ENCODE assay signal across 1 cellular context in genomic region chr12:6849427-6849826, GRCh38.
TF ChIP-seq lines count a peak whose summit lies in the region.

No MANE protein-coding gene starts in this region.

TF ChIP-seq in A549, 52 proteins besides CTCF, POLR2A, EP300 and RAD21:
- TF ChIP-seq HOXB5 (CRISPR knock-in tag; IDR thresholded peaks at IDR 0.05), result no peak
- TF ChIP-seq RFX5 (IDR thresholded peaks at IDR 0.05), result no peak
- no peak for TF ChIP-seq MYC (IDR thresholded peaks at IDR 0.05; ENCODE audit: borderline replicate concordance, low read length)
- no peak for TF ChIP-seq CBX8 (IDR thresholded peaks at IDR 0.05)
- no peak for TF ChIP-seq MAX (IDR thresholded peaks at IDR 0.05)
- no peak for TF ChIP-seq RNF2 (IDR thresholded peaks at IDR 0.05; ENCODE audit: borderline replicate concordance, low read depth)
- no peak for TF ChIP-seq JUNB (IDR thresholded peaks at IDR 0.05)
- no peak for TF ChIP-seq HES2 (IDR thresholded peaks at IDR 0.05)
- no peak for TF ChIP-seq ESRRA (IDR thresholded peaks at IDR 0.05; ENCODE audit: borderline replicate concordance, low read length)
- no peak for TF ChIP-seq FOSB (CRISPR knock-in tag; IDR thresholded peaks at IDR 0.05)
- TF ChIP-seq CBX2 (IDR thresholded peaks at IDR 0.05; ENCODE audit: borderline replicate concordance, low read depth), result no peak
- no peak for TF ChIP-seq SREBF2 (IDR thresholded peaks at IDR 0.05)
- no peak for TF ChIP-seq BHLHE40 (IDR thresholded peaks at IDR 0.05; ENCODE audit: low read depth, low read length)
- no peak for TF ChIP-seq SMC3 (IDR thresholded peaks at IDR 0.05)
- TF ChIP-seq FOXS1 (CRISPR knock-in tag; IDR thresholded peaks at IDR 0.05), result no peak
- no peak for TF ChIP-seq RCOR1 (IDR thresholded peaks at IDR 0.05; ENCODE audit: low read depth, low read length)
- no peak for TF ChIP-seq USF2 (IDR thresholded peaks at IDR 0.05)
- TF ChIP-seq HMGXB4 (CRISPR knock-in tag; IDR thresholded peaks at IDR 0.05; ENCODE audit: borderline replicate concordance), result no peak
- no peak for TF ChIP-seq NFE2L2 (conservative IDR thresholded peaks at IDR 0.05; ENCODE audit: low read length)
